1 cellular context compared by ENCODE assay signal in genomic region chr4:119627267-119628190, GRCh38.
TF ChIP-seq lines count a peak whose summit lies in the region.

No MANE protein-coding gene starts in this region.

TF ChIP-seq in GM12878, 131 proteins besides CTCF, POLR2A, EP300 and RAD21 (continued from another document and continues in another):
- TF ChIP-seq ZNF687 (IDR thresholded peaks at IDR 0.05) (no peak), BACH1 (IDR thresholded peaks at IDR 0.05; ENCODE audit: borderline replicate concordance) (peak; percentile 56; the same call in 1 of the 2 replicates), DPF2 (IDR thresholded peaks at IDR 0.05) (no peak), CREM (IDR thresholded peaks at IDR 0.05; ENCODE audit: low read depth) (no peak), RB1 (IDR thresholded peaks at IDR 0.05; ENCODE audit: borderline replicate concordance) (no peak), CEBPB (IDR thresholded peaks at IDR 0.05; ENCODE audit: borderline replicate concordance in 1 of 2, low read depth in 2 of 2, low read length in 2 of 2) (no peak), SMAD1 (IDR thresholded peaks at IDR 0.05; ENCODE audit: low read depth, partially characterized antibody) (no peak), GATAD2B (conservative IDR thresholded peaks at IDR 0.05; ENCODE audit: low read depth) (peak; percentile 24; the same call in 1 of the 2 replicates), BHLHE40 (IDR thresholded peaks at IDR 0.05; ENCODE audit: borderline replicate concordance in 1 of 2, low read depth in 2 of 2, low read length in 1 of 2) (0 out of 4 replicates have a peak, but pooled peaks of 1 of the 2 experiments have one; percentile 24), CUX1 (IDR thresholded peaks at IDR 0.05; ENCODE audit: insufficient replicate concordance, low read depth, low read length) (no peak), SIN3A (IDR thresholded peaks at IDR 0.05; ENCODE audit: low read depth, low read length) (no peak), RUNX3 (IDR thresholded peaks at IDR 0.05; ENCODE audit: low read length) (no peak), SRF (IDR thresholded peaks at IDR 0.05; ENCODE audit: low read depth in 2 of 2, low read length in 2 of 2) (no peak), TAF1 (IDR thresholded peaks at IDR 0.05; ENCODE audit: borderline replicate concordance, low read depth, low read length) (no peak), YY1 (IDR thresholded peaks at IDR 0.05; ENCODE audit: low read depth, low read length) (0 out of 2 replicates have a peak, but pooled peaks have one; percentile 42), CBX5 (IDR thresholded peaks at IDR 0.05; ENCODE audit: low read depth) (0 out of 2 replicates have a peak, but pooled peaks have one; percentile 28), LARP7 (IDR thresholded peaks at IDR 0.05) (peak; percentile 72), KDM1A (IDR thresholded peaks at IDR 0.05; ENCODE audit: borderline replicate concordance) (no peak), KAT2A (conservative IDR thresholded peaks at IDR 0.05; ENCODE audit: control insufficient read depth, low read depth, low read length) (no peak), MTA2 (IDR thresholded peaks at IDR 0.05; ENCODE audit: low read depth) (no peak), SUZ12 (IDR thresholded peaks at IDR 0.05; ENCODE audit: unreplicated experiment) (no peak), CHD4 (IDR thresholded peaks at IDR 0.05) (no peak), ZNF384 (IDR thresholded peaks at IDR 0.05; ENCODE audit: borderline replicate concordance, low read depth, low read length) (no peak), SP1 (IDR thresholded peaks at IDR 0.05; ENCODE audit: low read depth, low read length) (no peak), IKZF1 (conservative IDR thresholded peaks at IDR 0.05) (peak; percentile 74), MEF2B (IDR thresholded peaks at IDR 0.05; ENCODE audit: partially characterized antibody, poor library complexity, severe bottlenecking) (no peak), NR2F1 (conservative IDR thresholded peaks at IDR 0.05) (no peak), SMC3 (IDR thresholded peaks at IDR 0.05; ENCODE audit: borderline replicate concordance, low read length) (peak; percentile 22; the same call in 1 of the 2 replicates), IRF4 (IDR thresholded peaks at IDR 0.05; ENCODE audit: low read depth, low read length) (no peak), SMARCA5 (IDR thresholded peaks at IDR 0.05) (peak; percentile 90), MYC (IDR thresholded peaks at IDR 0.05; ENCODE audit: insufficient read depth, insufficient read length, insufficient replicate concordance, low read length, severe bottlenecking) (no peak), IRF5 (IDR thresholded peaks at IDR 0.05; ENCODE audit: borderline replicate concordance) (no peak)
- TF ChIP-seq, protein P1, sequence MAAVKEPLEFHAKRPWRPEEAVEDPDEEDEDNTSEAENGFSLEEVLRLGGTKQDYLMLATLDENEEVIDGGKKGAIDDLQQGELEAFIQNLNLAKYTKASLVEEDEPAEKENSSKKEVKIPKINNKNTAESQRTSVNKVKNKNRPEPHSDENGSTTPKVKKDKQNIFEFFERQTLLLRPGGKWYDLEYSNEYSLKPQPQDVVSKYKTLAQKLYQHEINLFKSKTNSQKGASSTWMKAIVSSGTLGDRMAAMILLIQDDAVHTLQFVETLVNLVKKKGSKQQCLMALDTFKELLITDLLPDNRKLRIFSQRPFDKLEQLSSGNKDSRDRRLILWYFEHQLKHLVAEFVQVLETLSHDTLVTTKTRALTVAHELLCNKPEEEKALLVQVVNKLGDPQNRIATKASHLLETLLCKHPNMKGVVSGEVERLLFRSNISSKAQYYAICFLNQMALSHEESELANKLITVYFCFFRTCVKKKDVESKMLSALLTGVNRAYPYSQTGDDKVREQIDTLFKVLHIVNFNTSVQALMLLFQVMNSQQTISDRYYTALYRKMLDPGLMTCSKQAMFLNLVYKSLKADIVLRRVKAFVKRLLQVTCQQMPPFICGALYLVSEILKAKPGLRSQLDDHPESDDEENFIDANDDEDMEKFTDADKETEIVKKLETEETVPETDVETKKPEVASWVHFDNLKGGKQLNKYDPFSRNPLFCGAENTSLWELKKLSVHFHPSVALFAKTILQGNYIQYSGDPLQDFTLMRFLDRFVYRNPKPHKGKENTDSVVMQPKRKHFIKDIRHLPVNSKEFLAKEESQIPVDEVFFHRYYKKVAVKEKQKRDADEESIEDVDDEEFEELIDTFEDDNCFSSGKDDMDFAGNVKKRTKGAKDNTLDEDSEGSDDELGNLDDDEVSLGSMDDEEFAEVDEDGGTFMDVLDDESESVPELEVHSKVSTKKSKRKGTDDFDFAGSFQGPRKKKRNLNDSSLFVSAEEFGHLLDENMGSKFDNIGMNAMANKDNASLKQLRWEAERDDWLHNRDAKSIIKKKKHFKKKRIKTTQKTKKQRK (IDR thresholded peaks at IDR 0.05; ENCODE audit: low read depth, low read length), result no peak
- TF ChIP-seq, protein P2, sequence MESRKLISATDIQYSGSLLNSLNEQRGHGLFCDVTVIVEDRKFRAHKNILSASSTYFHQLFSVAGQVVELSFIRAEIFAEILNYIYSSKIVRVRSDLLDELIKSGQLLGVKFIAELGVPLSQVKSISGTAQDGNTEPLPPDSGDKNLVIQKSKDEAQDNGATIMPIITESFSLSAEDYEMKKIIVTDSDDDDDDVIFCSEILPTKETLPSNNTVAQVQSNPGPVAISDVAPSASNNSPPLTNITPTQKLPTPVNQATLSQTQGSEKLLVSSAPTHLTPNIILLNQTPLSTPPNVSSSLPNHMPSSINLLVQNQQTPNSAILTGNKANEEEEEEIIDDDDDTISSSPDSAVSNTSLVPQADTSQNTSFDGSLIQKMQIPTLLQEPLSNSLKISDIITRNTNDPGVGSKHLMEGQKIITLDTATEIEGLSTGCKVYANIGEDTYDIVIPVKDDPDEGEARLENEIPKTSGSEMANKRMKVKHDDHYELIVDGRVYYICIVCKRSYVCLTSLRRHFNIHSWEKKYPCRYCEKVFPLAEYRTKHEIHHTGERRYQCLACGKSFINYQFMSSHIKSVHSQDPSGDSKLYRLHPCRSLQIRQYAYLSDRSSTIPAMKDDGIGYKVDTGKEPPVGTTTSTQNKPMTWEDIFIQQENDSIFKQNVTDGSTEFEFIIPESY (IDR thresholded peaks at IDR 0.05), result no peak
- TF ChIP-seq, protein P3, sequence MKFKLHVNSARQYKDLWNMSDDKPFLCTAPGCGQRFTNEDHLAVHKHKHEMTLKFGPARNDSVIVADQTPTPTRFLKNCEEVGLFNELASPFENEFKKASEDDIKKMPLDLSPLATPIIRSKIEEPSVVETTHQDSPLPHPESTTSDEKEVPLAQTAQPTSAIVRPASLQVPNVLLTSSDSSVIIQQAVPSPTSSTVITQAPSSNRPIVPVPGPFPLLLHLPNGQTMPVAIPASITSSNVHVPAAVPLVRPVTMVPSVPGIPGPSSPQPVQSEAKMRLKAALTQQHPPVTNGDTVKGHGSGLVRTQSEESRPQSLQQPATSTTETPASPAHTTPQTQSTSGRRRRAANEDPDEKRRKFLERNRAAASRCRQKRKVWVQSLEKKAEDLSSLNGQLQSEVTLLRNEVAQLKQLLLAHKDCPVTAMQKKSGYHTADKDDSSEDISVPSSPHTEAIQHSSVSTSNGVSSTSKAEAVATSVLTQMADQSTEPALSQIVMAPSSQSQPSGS (IDR thresholded peaks at IDR 0.05; ENCODE audit: low read length), result no peak
- TF ChIP-seq, protein P4, sequence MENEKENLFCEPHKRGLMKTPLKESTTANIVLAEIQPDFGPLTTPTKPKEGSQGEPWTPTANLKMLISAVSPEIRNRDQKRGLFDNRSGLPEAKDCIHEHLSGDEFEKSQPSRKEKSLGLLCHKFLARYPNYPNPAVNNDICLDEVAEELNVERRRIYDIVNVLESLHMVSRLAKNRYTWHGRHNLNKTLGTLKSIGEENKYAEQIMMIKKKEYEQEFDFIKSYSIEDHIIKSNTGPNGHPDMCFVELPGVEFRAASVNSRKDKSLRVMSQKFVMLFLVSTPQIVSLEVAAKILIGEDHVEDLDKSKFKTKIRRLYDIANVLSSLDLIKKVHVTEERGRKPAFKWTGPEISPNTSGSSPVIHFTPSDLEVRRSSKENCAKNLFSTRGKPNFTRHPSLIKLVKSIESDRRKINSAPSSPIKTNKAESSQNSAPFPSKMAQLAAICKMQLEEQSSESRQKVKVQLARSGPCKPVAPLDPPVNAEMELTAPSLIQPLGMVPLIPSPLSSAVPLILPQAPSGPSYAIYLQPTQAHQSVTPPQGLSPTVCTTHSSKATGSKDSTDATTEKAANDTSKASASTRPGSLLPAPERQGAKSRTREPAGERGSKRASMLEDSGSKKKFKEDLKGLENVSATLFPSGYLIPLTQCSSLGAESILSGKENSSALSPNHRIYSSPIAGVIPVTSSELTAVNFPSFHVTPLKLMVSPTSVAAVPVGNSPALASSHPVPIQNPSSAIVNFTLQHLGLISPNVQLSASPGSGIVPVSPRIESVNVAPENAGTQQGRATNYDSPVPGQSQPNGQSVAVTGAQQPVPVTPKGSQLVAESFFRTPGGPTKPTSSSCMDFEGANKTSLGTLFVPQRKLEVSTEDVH (IDR thresholded peaks at IDR 0.05; ENCODE audit: low read depth, partially characterized antibody), result no peak
